23 cellular contexts compared by ENCODE assay signal in the genomic region with DNA sequence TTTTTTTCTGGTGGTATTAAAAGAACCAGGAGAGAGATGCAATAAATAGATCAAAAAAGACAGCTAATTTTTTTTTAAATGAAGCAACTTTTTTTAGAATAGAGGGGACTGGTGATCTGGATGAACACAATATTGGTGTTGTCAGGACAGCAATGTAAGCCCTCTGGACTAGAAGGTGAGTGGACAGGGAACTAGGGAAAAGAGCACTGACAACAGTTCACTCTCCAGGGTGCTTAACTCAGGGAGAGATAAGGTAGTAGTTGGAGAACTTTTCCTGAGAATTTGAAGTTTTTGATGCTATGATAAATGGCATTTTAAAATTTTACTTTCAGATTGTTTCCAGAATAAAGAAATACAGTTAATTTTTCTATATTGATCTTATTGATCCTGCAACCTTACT.
DNase-seq lines count a peak whose midpoint lies in the region; ATAC-seq and TF ChIP-seq lines count a peak whose summit lies in the region.
"Had no signal": no experiment of that assay in that cellular context is flagged by ENCODE, and none has a peak within 500 bp of the region (broad histone marks: within the 10 kb centered on the region; RNA-seq: fewer than 3 reads in every experiment).

No MANE protein-coding gene starts in this region.

- H3K27me3 Mint-ChIP-seq in activated CD4-positive, alpha-beta memory T cell treated with anti-CD3 and anti-CD28 coated beads, Interleukin-2, amount 10 ng/mL, durations not matched to agents 7 days and 5 days, result no peaks in the 10 kb centered on the region
- H3K27me3 Mint-ChIP-seq: CD4-positive, alpha-beta T cell had no signal

- no peaks in the 10 kb centered on the region; the same call in 1 of the 2 replicates for H3K9me3 ChIP-seq in SK-N-SH
- H3K9me3 ChIP-seq in HEK293 (ENCODE audit: control insufficient read depth, insufficient read depth, low read depth, low read length), result no peaks in the 10 kb centered on the region
- H3K9me3 ChIP-seq in PC-3 (ENCODE audit: low read length), result no peaks in the 10 kb centered on the region
- H3K9me3 ChIP-seq: BE2C, HAP-1 had no signal

- TF ChIP-seq RAD21 in SK-N-SH (IDR thresholded peaks at IDR 0.05; ENCODE audit: low read length), result no peak

- H3K9ac ChIP-seq in SK-N-SH (no peak overlapping the region), PC-3 (ENCODE audit: low read length) (no peak overlapping the region)
- H3K9ac ChIP-seq: BLaER1 treated with 17β-estradiol and CSF1 and Interleukin-3, amounts not matched to agents 10 nM and 100 nM had no signal

- POLR2A ChIA-PET in SK-N-SH (lab: Yijun Ruan, JAX), result no interaction called here
- POLR2A ChIA-PET in HEK293 (lab: Yijun Ruan, JAX), result no interaction called here
- POLR2A ChIA-PET in PC-3 (lab: Charles Lee; ENCODE audit: unreplicated experiment), result no interaction called here
- POLR2A ChIA-PET in activated CD4-positive, alpha-beta memory T cell treated with anti-CD3 and anti-CD28 coated beads, Interleukin-2, amount 10 ng/mL, durations not matched to agents 7 days and 5 days (lab: Charles Lee), result no interaction called here

- H3K4me2 ChIP-seq in SK-N-SH (no peak overlapping the region), PC-3 (ENCODE audit: low read length) (no peak overlapping the region)
- H3K4me2 ChIP-seq: BLaER1 treated with 17β-estradiol and CSF1 and Interleukin-3, amounts not matched to agents 10 nM and 100 nM had no signal

- H3F3A ChIP-seq in SK-N-SH (replicated peaks; ENCODE audit: insufficient read depth) (peaks cover 9% of the 10 kb centered on the region), PC-3 (ENCODE audit: low read length, unreplicated experiment) (no peaks in the 10 kb centered on the region)

- no peak overlapping the region for H3K27ac Mint-ChIP-seq in activated CD4-positive, alpha-beta memory T cell treated with anti-CD3 and anti-CD28 coated beads, Interleukin-2, amount 10 ng/mL, durations not matched to agents 7 days and 5 days
- H3K27ac Mint-ChIP-seq: CD14-positive monocyte; CD4-positive, alpha-beta T cell; CD8-positive, alpha-beta memory T cell had no signal

- H3K27ac ChIP-seq in SK-N-SH (ENCODE audit: low read depth in 2 of 2, low read length in 1 of 2) (no peak overlapping the region), HEK293 (ENCODE audit: extremely low read depth, low read depth, low read length) (no peak overlapping the region), PC-3 (ENCODE audit: low read length) (no peak overlapping the region)
- H3K27ac ChIP-seq: 22Rv1; BLaER1 treated with 17β-estradiol and CSF1 and Interleukin-3, amounts not matched to agents 10 nM and 100 nM had no signal

- H3K9me2 ChIP-seq in SK-N-SH (no peaks in the 10 kb centered on the region), PC-3 (replicated peaks; ENCODE audit: low read length) (no peaks in the 10 kb centered on the region)

- H3K4me1 ChIP-seq in SK-N-SH (ENCODE audit: control insufficient read depth in 1 of 2, insufficient read depth in 2 of 2, low read depth in 1 of 2, low read length in 1 of 2) (peaks cover 0 to 10% of the 10 kb centered on the region in 2 experiments; a peak in 1 of 4 replicates), HEK293 (ENCODE audit: control insufficient read depth, insufficient read depth, low read length) (no peaks in the 10 kb centered on the region), PC-3 (ENCODE audit: insufficient read depth, low read length) (no peaks in the 10 kb centered on the region)
- H3K4me1 ChIP-seq: BE2C; BLaER1 treated with 17β-estradiol and CSF1 and Interleukin-3, amounts not matched to agents 10 nM and 100 nM; HAP-1 had no signal

- TF ChIP-seq EP300 in SK-N-SH (IDR thresholded peaks at IDR 0.05; ENCODE audit: borderline replicate concordance in 1 of 2, low read depth in 1 of 2, low read length in 1 of 2), result no peak

- CTCF ChIA-PET in SK-N-SH (lab: Yijun Ruan, JAX), result no interaction called here
- CTCF ChIA-PET in HEK293 (lab: Yijun Ruan, JAX), result no interaction called here
- CTCF ChIA-PET in PC-3 (lab: Charles Lee), result no interaction called here
- CTCF ChIA-PET in activated CD4-positive, alpha-beta memory T cell treated with anti-CD3 and anti-CD28 coated beads, Interleukin-2, amount 10 ng/mL, durations not matched to agents 7 days and 5 days (lab: Charles Lee), result no interaction called here

- H3K27me3 ChIP-seq in SK-N-SH (ENCODE audit: insufficient read depth), result no peaks in the 10 kb centered on the region
- no peaks in the 10 kb centered on the region for H3K27me3 ChIP-seq in PC-3 (ENCODE audit: low read length)
- H3K27me3 ChIP-seq: BE2C; BLaER1 treated with 17β-estradiol and CSF1 and Interleukin-3, amounts not matched to agents 10 nM and 100 nM had no signal

- intact Hi-C loops in PC-3 (cut with micrococcal nuclease), result no loop called here

- no TSS peak for BruUV-seq in PC-3 (replicated peaks; lab: Mats Ljungman, UMichigan)

- H3K4me3 Mint-ChIP-seq in activated CD4-positive, alpha-beta memory T cell treated with anti-CD3 and anti-CD28 coated beads, Interleukin-2, amount 10 ng/mL, durations not matched to agents 7 days and 5 days, result no peak overlapping the region
- H3K4me3 Mint-ChIP-seq: CD14-positive monocyte; CD4-positive, alpha-beta T cell; CD8-positive, alpha-beta memory T cell had no signal

- no peaks in the 10 kb centered on the region for H3K36me3 Mint-ChIP-seq in activated CD4-positive, alpha-beta memory T cell treated with anti-CD3 and anti-CD28 coated beads, Interleukin-2, amount 10 ng/mL, durations not matched to agents 7 days and 5 days (ENCODE audit: low read depth)
- H3K36me3 Mint-ChIP-seq: CD14-positive monocyte; CD8-positive, alpha-beta memory T cell had no signal

- no peaks in the 10 kb centered on the region for H3K4me1 Mint-ChIP-seq in activated CD4-positive, alpha-beta memory T cell treated with anti-CD3 and anti-CD28 coated beads, Interleukin-2, amount 10 ng/mL, durations not matched to agents 7 days and 5 days
- H3K4me1 Mint-ChIP-seq: CD14-positive monocyte; CD8-positive, alpha-beta memory T cell had no signal

- H3K4me3 ChIP-seq in SK-N-SH (ENCODE audit: low read depth in 2 of 2, low read length in 1 of 2) (no peak overlapping the region), HEK293 (ENCODE audit: low read depth, low read length) (no peak overlapping the region), PC-3 (ENCODE audit: low read length) (no peak overlapping the region), fibroblast of pulmonary artery (replicated peaks; ENCODE audit: low read depth, low read length) (no peak overlapping the region)
- H3K4me3 ChIP-seq: BLaER1 treated with 17β-estradiol and CSF1 and Interleukin-3, amounts not matched to agents 10 nM and 100 nM; GM12878; HAP-1 had no signal

- H4K20me1 ChIP-seq in SK-N-SH (ENCODE audit: insufficient read depth) (no peaks in the 10 kb centered on the region), PC-3 (ENCODE audit: low read length) (no peaks in the 10 kb centered on the region)
- H4K20me1 ChIP-seq: BLaER1 treated with 17β-estradiol and CSF1 and Interleukin-3, amounts not matched to agents 10 nM and 100 nM had no signal

- peaks cover 2% of the 10 kb centered on the region for H3K9me3 Mint-ChIP-seq in activated CD4-positive, alpha-beta memory T cell treated with anti-CD3 and anti-CD28 coated beads, Interleukin-2, amount 10 ng/mL, durations not matched to agents 7 days and 5 days

- ATAC-seq in SK-N-SH treated with all-trans-retinoic acid at 6 μM for 48 hours, result no peak
- peak; percentile 60 for ATAC-seq in PC-3
- ATAC-seq: GM12878 had no signal

- H3K36me3 ChIP-seq in SK-N-SH (replicated peaks in 1 of 2; ENCODE audit: control insufficient read depth in 1 of 2, insufficient read depth in 2 of 2, low read length in 1 of 2) (no peaks in the 10 kb centered on the region), HEK293 (ENCODE audit: control insufficient read depth in 2 of 2, insufficient read depth in 1 of 2, low read length in 2 of 2) (no peaks in the 10 kb centered on the region), PC-3 (ENCODE audit: low read depth, low read length) (no peaks in the 10 kb centered on the region)
- H3K36me3 ChIP-seq: BE2C; BLaER1 treated with 17β-estradiol and CSF1 and Interleukin-3, amounts not matched to agents 10 nM and 100 nM; HAP-1 had no signal

- H2AFZ ChIP-seq in SK-N-SH (ENCODE audit: low read depth), result no peak overlapping the region
- no peak overlapping the region for H2AFZ ChIP-seq in PC-3 (ENCODE audit: low read length)

- H3K79me2 ChIP-seq in SK-N-SH (ENCODE audit: insufficient read depth), result no peaks in the 10 kb centered on the region
- no peaks in the 10 kb centered on the region for H3K79me2 ChIP-seq in PC-3 (ENCODE audit: low read length)

- TF ChIP-seq CTCF in SK-N-SH (IDR thresholded peaks at IDR 0.05), result no peak
- no peak for TF ChIP-seq CTCF in HEK293 (tag by site-specific recombination; IDR thresholded peaks at IDR 0.05)
- no peak for TF ChIP-seq CTCF in PC-3 (conservative IDR thresholded peaks at IDR 0.05; ENCODE audit: low read depth, low read length)
- TF ChIP-seq CTCF in fibroblast of pulmonary artery (IDR thresholded peaks at IDR 0.05; ENCODE audit: low read length, missing control alignments), result no peak

- DNase-seq in SK-N-SH (no peak), PC-3 (peak; percentile 28), fibroblast of pulmonary artery (ENCODE audit: low read depth) (peak; percentile 11), NCI-H526 (lab: John Stamatoyannopoulos, UW) (no peak)
- no peak for DNase-seq in activated CD4-positive, alpha-beta T cell treated with anti-CD3 and anti-CD28 coated beads, Interleukin-2, amount 50 U/mL, for 48 hours
- DNase-seq in activated CD4-positive, alpha-beta memory T cell treated with anti-CD3 and anti-CD28 coated beads, Interleukin-2, amount 10 ng/mL, durations not matched to agents 7 days and 5 days, result no peak
- DNase-seq: ACHN; AML-193; BE2C; CD4-positive, alpha-beta T cell; CD8-positive, alpha-beta memory T cell; DMS 273 treated with DMSO at 0.1 percent for 48 hours; DMS79; EL; GDM1; GOT3 had no signal

TF ChIP-seq in SK-N-SH, 30 proteins besides CTCF, POLR2A, EP300 and RAD21 (continues in another document):
- TF ChIP-seq RXRA (IDR thresholded peaks at IDR 0.05; ENCODE audit: borderline replicate concordance, low read depth), result no peak

TF ChIP-seq in SK-N-SH treated with all-trans-retinoic acid at 6 μM for 48 hours, 23 proteins besides CTCF, POLR2A, EP300 and RAD21 (continues in another document):
- TF ChIP-seq ZC3H10 (CRISPR knock-in tag; IDR thresholded peaks at IDR 0.05) (no peak), ZFP30 (CRISPR knock-in tag; IDR thresholded peaks at IDR 0.05) (no peak)

TF ChIP-seq in HEK293, 187 proteins besides CTCF, POLR2A, EP300 and RAD21 (continues in another document):
- TF ChIP-seq GLIS1 (tag by site-specific recombination; IDR thresholded peaks at IDR 0.05) (no peak), ZNF768 (tag by site-specific recombination; IDR thresholded peaks at IDR 0.05) (no peak), ZNF548 (tag by site-specific recombination; IDR thresholded peaks at IDR 0.05) (no peak)

Comparison
In these comparisons a context has a peak if more than half of its experiments do, and no peak if none do; other contexts are left out.
1. DNase-seq: peak in PC-3 (single experiment) and fibroblast of pulmonary artery (single experiment); none in SK-N-SH (single experiment), activated CD4-positive, alpha-beta T cell treated with anti-CD3 and anti-CD28 coated beads, Interleukin-2, amount 50 U/mL, for 48 hours (0 of 2), NCI-H526 (0 of 2) and activated CD4-positive, alpha-beta memory T cell treated with anti-CD3 and anti-CD28 coated beads, Interleukin-2, amount 10 ng/mL, durations not matched to agents 7 days and 5 days (single experiment).
2. Of the 4 proteins assayed by ChIP-seq in both HEK293 and SK-N-SH: peak only in HEK293: none; only in SK-N-SH: none; in both: REST; in neither: 3.